Comparison of ENCODE assay signal across 18 cellular contexts in genomic region chr9:79163544-79163943, GRCh38.
"Had no signal": no experiment of that assay in that cellular context is flagged by ENCODE, and none has a peak within 500 bp of the region (broad histone marks: within the 10 kb centered on the region; RNA-seq: fewer than 3 reads in every experiment).

No MANE protein-coding gene starts in this region.

- H3K27ac Mint-ChIP-seq: mesothelial cell of epicardium had no signal

- H2AFZ ChIP-seq: hepatocyte had no signal

- H3K36me3 ChIP-seq: esophagus muscularis mucosa, gastroesophageal sphincter, heart left ventricle, left lung, lower lobe of right lung had no signal

- H3K36me3 Mint-ChIP-seq: mesothelial cell of epicardium had no signal

- H3K79me2 ChIP-seq: hepatocyte had no signal

- H3K4me1 ChIP-seq: gastroesophageal sphincter, heart left ventricle, left lung, lower lobe of right lung had no signal

- H3K4me2 ChIP-seq: hepatocyte had no signal

- H3K27ac ChIP-seq: coronary artery, dorsolateral prefrontal cortex, esophagus muscularis mucosa, foreskin keratinocyte, gastroesophageal sphincter, heart left ventricle, hepatocyte, left lung, lower lobe of right lung had no signal

- ATAC-seq: foreskin keratinocyte, gastroesophageal sphincter, heart left ventricle, left cardiac atrium, left lung, left ventricle myocardium superior, lower lobe of right lung, mucosa of descending colon had no signal

- H3K4me3 ChIP-seq: coronary artery, dorsolateral prefrontal cortex, esophagus muscularis mucosa, gastroesophageal sphincter, heart left ventricle, hepatocyte, left lung, lower lobe of right lung, mucosa of descending colon had no signal

- DNase-seq: dermis blood vessel endothelial cell; dorsolateral prefrontal cortex; effector CD4-positive, alpha-beta T cell; effector memory CD4-positive, alpha-beta T cell; foreskin keratinocyte; heart left ventricle; hypothalamus; left cardiac atrium; left lung; left ventricle myocardium superior; lower lobe of right lung; mesenchymal stem cell; mucosa of descending colon had no signal

- H3K27me3 ChIP-seq: esophagus muscularis mucosa, foreskin keratinocyte, gastroesophageal sphincter, heart left ventricle, hepatocyte, left lung had no signal

- H3K4me3 Mint-ChIP-seq: mesothelial cell of epicardium had no signal

- H3K9me3 ChIP-seq: esophagus muscularis mucosa, gastroesophageal sphincter, heart left ventricle, left lung, lower lobe of right lung, mucosa of descending colon had no signal

- H3K9me3 Mint-ChIP-seq: mesothelial cell of epicardium had no signal
